In genomic region chr10:14601872-14602725, GRCh38 we compare ENCODE assay signal across 8 cellular contexts.
DNase-seq lines count a peak whose midpoint lies in the region; ATAC-seq and TF ChIP-seq lines count a peak whose summit lies in the region.

No MANE protein-coding gene starts in this region.

- H3K4me3 Mint-ChIP-seq in activated naive CD8-positive, alpha-beta T cell treated with anti-CD3 and anti-CD28 coated beads, Interleukin-2, amount 50 U/mL, for 24 hours: peak overlapping the region; percentile 99

- TF ChIP-seq POLR2A in prostate gland (IDR thresholded peaks at IDR 0.05): no peak

- H3K4me3 ChIP-seq in thoracic aorta (peak overlapping the region; percentile 77), prostate gland (no peak overlapping the region)

- TF ChIP-seq CTCF in thoracic aorta (IDR thresholded peaks at IDR 0.05) (no peak), prostate gland (IDR thresholded peaks at IDR 0.05) (no peak)

- 67% methylated on average over 16 of the region's 16 CpGs for WGBS in prostate gland

- no peaks in the 10 kb centered on the region for H3K27me3 ChIP-seq in thoracic aorta (replicated peaks; ENCODE audit: insufficient read depth)
- no peaks in the 10 kb centered on the region for H3K27me3 ChIP-seq in prostate gland (replicated peaks; ENCODE audit: insufficient read depth)

- DNase-seq in RKO (ENCODE audit: low spot score) (peak; percentile 68), kidney tubule cell (ENCODE audit: low spot score) (peak; percentile 96), thoracic aorta (ENCODE audit: low spot score) (no peak), NCI-H2081 treated with DMSO at 0.1 percent for 48 hours (lab: John Stamatoyannopoulos, UW) (no peak), prostate gland (ENCODE audit: low spot score) (no peak)
- DNase-seq in activated naive CD8-positive, alpha-beta T cell treated with anti-CD3 and anti-CD28 coated beads, Interleukin-2, amount 50 U/mL, for 24 hours: peak; percentile 55

- peak; percentile 45 for ATAC-seq in GM18502 (IDR thresholded peaks at IDR 0.05; ENCODE audit: poor library complexity, unreplicated experiment)
- ATAC-seq in HG02798 (IDR thresholded peaks at IDR 0.05; ENCODE audit: poor library complexity, unreplicated experiment): peak; percentile 44
- ATAC-seq in activated naive CD8-positive, alpha-beta T cell treated with anti-CD3 and anti-CD28 coated beads, Interleukin-2, amount 50 U/mL, for 24 hours: peak; percentile 57
- ATAC-seq in thoracic aorta (ENCODE audit: insufficient number of reproducible peaks, low FRiP score, low read depth): no peak

- H3K36me3 Mint-ChIP-seq in activated naive CD8-positive, alpha-beta T cell treated with anti-CD3 and anti-CD28 coated beads, Interleukin-2, amount 50 U/mL, for 24 hours (ENCODE audit: low read depth): peaks cover 53% of the 10 kb centered on the region

- peak overlapping the region; percentile 73 for H3K27ac Mint-ChIP-seq in activated naive CD8-positive, alpha-beta T cell treated with anti-CD3 and anti-CD28 coated beads, Interleukin-2, amount 50 U/mL, for 24 hours

- H3K4me1 ChIP-seq in thoracic aorta (ENCODE audit: control insufficient read depth in 1 of 2, low read depth in 2 of 2) (peaks cover 9 to 29% of the 10 kb centered on the region in 2 donors), prostate gland (replicated peaks) (no peaks in the 10 kb centered on the region)

- H3K9me3 ChIP-seq in thoracic aorta: no peaks in the 10 kb centered on the region
- no peaks in the 10 kb centered on the region for H3K9me3 ChIP-seq in prostate gland

- peaks cover 9% of the 10 kb centered on the region for H3K9me3 Mint-ChIP-seq in activated naive CD8-positive, alpha-beta T cell treated with anti-CD3 and anti-CD28 coated beads, Interleukin-2, amount 50 U/mL, for 24 hours

- peak overlapping the region in 1 of 2 donors; percentile 17 for H3K27ac ChIP-seq in thoracic aorta
- no peak overlapping the region for H3K27ac ChIP-seq in prostate gland

- H3K4me1 Mint-ChIP-seq in activated naive CD8-positive, alpha-beta T cell treated with anti-CD3 and anti-CD28 coated beads, Interleukin-2, amount 50 U/mL, for 24 hours: peaks cover 81% of the 10 kb centered on the region

- intact Hi-C loops in prostate gland (cut with DNase I): loop anchor here (10.0 kb wide), 1 partner anchor 233 kb away; the partner anchor contains the start of genes CDNF, HSPA14 and MSANTD7

- no peaks in the 10 kb centered on the region for H3K27me3 Mint-ChIP-seq in activated naive CD8-positive, alpha-beta T cell treated with anti-CD3 and anti-CD28 coated beads, Interleukin-2, amount 50 U/mL, for 24 hours

- H3K36me3 ChIP-seq in thoracic aorta (no peaks in the 10 kb centered on the region), prostate gland (no peaks in the 10 kb centered on the region)

Comparison
In these comparisons a context has a peak if more than half of its experiments do, and no peak if none do; other contexts are left out.
1. DNase-seq: peak in RKO (single experiment), activated naive CD8-positive, alpha-beta T cell treated with anti-CD3 and anti-CD28 coated beads, Interleukin-2, amount 50 U/mL, for 24 hours (single experiment) and kidney tubule cell (single experiment); none in thoracic aorta (single experiment), NCI-H2081 treated with DMSO at 0.1 percent for 48 hours (single experiment) and prostate gland (single experiment).